Comparison of ENCODE assay signal across 19 cellular contexts in genomic region chr6:136439514-136440186, GRCh38.
A peak's percentile ranks its signal among the peaks of the same experiment; 100 is the strongest.
DNase-seq lines count a peak whose midpoint lies in the region; ATAC-seq and TF ChIP-seq lines count a peak whose summit lies in the region.
"Had no signal": no experiment of that assay in that cellular context is flagged by ENCODE, and none has a peak within 500 bp of the region (broad histone marks: within the 10 kb centered on the region; RNA-seq: fewer than 3 reads in every experiment).

No MANE protein-coding gene starts in this region.

- TF ChIP-seq CTCF in Peyer's patch (IDR thresholded peaks at IDR 0.05) (no peak), endodermal cell (conservative IDR thresholded peaks at IDR 0.05) (no peak), lower lobe of right lung (IDR thresholded peaks at IDR 0.05) (no peak), transverse colon (IDR thresholded peaks at IDR 0.05) (no peak)

- H3K27ac ChIP-seq in Peyer's patch (peak overlapping the region in 3 of 4 donors; percentile 50 to 82 (median 74)), endodermal cell (ENCODE audit: low read depth, low read length) (no peak overlapping the region), lower lobe of right lung (peak overlapping the region; percentile 32), transverse colon (peak overlapping the region; percentile 70 to 79 (median 75))
- H3K27ac ChIP-seq: C4-2B, left ventricle myocardium inferior, right atrium auricular region, suprapubic skin had no signal

- peaks cover 0 to 28% (median 0%) of the 10 kb centered on the region in 4 donors for H3K4me1 ChIP-seq in Peyer's patch
- H3K4me1 ChIP-seq in endodermal cell (ENCODE audit: control insufficient read depth, insufficient read depth, low read length), result no peaks in the 10 kb centered on the region
- H3K4me1 ChIP-seq in lower lobe of right lung, result no peaks in the 10 kb centered on the region
- peaks cover 0 to 56% (median 19%) of the 10 kb centered on the region in 4 donors for H3K4me1 ChIP-seq in transverse colon
- H3K4me1 ChIP-seq: left ventricle myocardium inferior, right atrium auricular region had no signal

- WGBS in endodermal cell (ENCODE audit: insufficient coverage in 1 of 2, insufficient read length in 1 of 2), 2 experiments, result 91 to 95% methylated on average over 4 to 9 of the region's 9 CpGs
- 53 to 79% methylated on average over 7 to 9 of the region's 9 CpGs for WGBS in transverse colon (ENCODE audit: low coverage in 1 of 2), 2 donors

- DNase-seq in Peyer's patch, result peak in 2 of 3 donors; percentile 59 to 68
- no peak for DNase-seq in endodermal cell
- DNase-seq in lower lobe of right lung, result no peak
- DNase-seq in transverse colon, result peak; percentile 56
- no peak for DNase-seq in SHP77 treated with DMSO at 0.1 percent for 48 hours (lab: John Stamatoyannopoulos, UW)
- DNase-seq: activated CD4-positive, alpha-beta memory T cell treated with anti-CD3 and anti-CD28 coated beads for 36 hours; DMS79; hippocampal formation; left ventricle myocardium inferior; NCI-H187; NCI-H510A; stimulated activated CD4-positive, alpha-beta T cell treated with anti-CD3 and anti-CD28 coated beads, Interleukin-1b, Interleukin-23, amount 100 ng/mL, for 48 hours had no signal

- TF ChIP-seq POLR2A in Peyer's patch (IDR thresholded peaks at IDR 0.05), result no peak
- TF ChIP-seq POLR2A in transverse colon (IDR thresholded peaks at IDR 0.05), result no peak

- H3K27me3 ChIP-seq in Peyer's patch (no peaks in the 10 kb centered on the region), endodermal cell (ENCODE audit: control insufficient read depth, insufficient read depth, low read length, poor library complexity, severe bottlenecking) (no peaks in the 10 kb centered on the region), lower lobe of right lung (ENCODE audit: low read depth) (no peaks in the 10 kb centered on the region), transverse colon (no peaks in the 10 kb centered on the region)
- H3K27me3 ChIP-seq: right atrium auricular region, suprapubic skin had no signal

- H3K4me3 ChIP-seq in Peyer's patch (no peak overlapping the region), endodermal cell (ENCODE audit: low read length) (no peak overlapping the region), lower lobe of right lung (no peak overlapping the region), transverse colon (no peak overlapping the region)
- H3K4me3 ChIP-seq: left ventricle myocardium inferior, right atrium auricular region, suprapubic skin had no signal

- H3K36me3 ChIP-seq in Peyer's patch (no peaks in the 10 kb centered on the region), endodermal cell (ENCODE audit: control insufficient read depth, insufficient read depth, low read length) (no peaks in the 10 kb centered on the region), lower lobe of right lung (no peaks in the 10 kb centered on the region), transverse colon (no peaks in the 10 kb centered on the region)
- H3K36me3 ChIP-seq: left ventricle myocardium inferior, right atrium auricular region, suprapubic skin had no signal

- H3K9me3 ChIP-seq in Peyer's patch (no peaks in the 10 kb centered on the region), endodermal cell (ENCODE audit: control insufficient read depth, low read length) (no peaks in the 10 kb centered on the region), lower lobe of right lung (no peaks in the 10 kb centered on the region), transverse colon (no peaks in the 10 kb centered on the region)
- H3K9me3 ChIP-seq: left ventricle myocardium inferior, right atrium auricular region, suprapubic skin had no signal

- no peaks in the 10 kb centered on the region for H3K36me3 Mint-ChIP-seq in endodermal cell (ENCODE audit: low read depth)
- H3K36me3 Mint-ChIP-seq: activated CD4-positive, alpha-beta memory T cell treated with anti-CD3 and anti-CD28 coated beads for 36 hours; natural killer cell treated with Interleukin-12 subunit alpha and Interleukin-12 subunit beta and Interleukin-15 and Interleukin-18, amount 100 ng/mL, for 72 hours had no signal

- H3K27me3 Mint-ChIP-seq in endodermal cell (ENCODE audit: insufficient read depth), result no peaks in the 10 kb centered on the region
- H3K27me3 Mint-ChIP-seq: activated CD4-positive, alpha-beta memory T cell treated with anti-CD3 and anti-CD28 coated beads for 36 hours had no signal

- H3K4me3 Mint-ChIP-seq in endodermal cell, result no peak overlapping the region
- H3K4me3 Mint-ChIP-seq: activated CD4-positive, alpha-beta memory T cell treated with anti-CD3 and anti-CD28 coated beads for 36 hours; natural killer cell treated with Interleukin-12 subunit alpha and Interleukin-12 subunit beta and Interleukin-15 and Interleukin-18, amount 100 ng/mL, for 72 hours had no signal

- no peak overlapping the region for H3K9ac ChIP-seq in endodermal cell (ENCODE audit: extremely low read depth, low read length, poor library complexity, severe bottlenecking)

- peaks cover 39% of the 10 kb centered on the region for H3K4me1 Mint-ChIP-seq in endodermal cell

- peak overlapping the region; percentile 3 for H3K27ac Mint-ChIP-seq in endodermal cell
- H3K27ac Mint-ChIP-seq: activated CD4-positive, alpha-beta memory T cell treated with anti-CD3 and anti-CD28 coated beads for 36 hours; activated T-helper 2 cell treated with anti-CD3 and anti-CD28 coated beads, Interferon-gamma antibody, Interleukin-2, Interleukin-4, amounts not matched to agents 10 μg/mL and 5 μg/mL and 100 μg/mL, durations not matched to agents 14 hours and 24 hours and 36 hours; natural killer cell treated with Interleukin-12 subunit alpha and Interleukin-12 subunit beta and Interleukin-15 and Interleukin-18, amount 100 ng/mL, for 72 hours had no signal

- intact Hi-C loops in lower lobe of right lung (cut with DNase I) (no loop called here), transverse colon (cut with DNase I; ENCODE audit: low total_unique reads) (no loop called here)

- in situ Hi-C loops in transverse colon (cut with MboI; ENCODE audit: low pct_ligation_motif_present in 1 of 4, low pct_unique_long_range_greater_than_20kb in 1 of 4, low sequenced_read_pairs in 3 of 4), result no loop called here

- no peak for TF ChIP-seq EP300 in transverse colon (IDR thresholded peaks at IDR 0.05; ENCODE audit: low read depth)

- H3K9me3 Mint-ChIP-seq in endodermal cell, result no peaks in the 10 kb centered on the region
- H3K9me3 Mint-ChIP-seq: activated CD4-positive, alpha-beta memory T cell treated with anti-CD3 and anti-CD28 coated beads for 36 hours; activated T-helper 2 cell treated with anti-CD3 and anti-CD28 coated beads, Interferon-gamma antibody, Interleukin-2, Interleukin-4, amounts not matched to agents 10 μg/mL and 5 μg/mL and 100 μg/mL, durations not matched to agents 14 hours and 24 hours and 36 hours; natural killer cell treated with Interleukin-12 subunit alpha and Interleukin-12 subunit beta and Interleukin-15 and Interleukin-18, amount 100 ng/mL, for 72 hours had no signal

- ATAC-seq in lower lobe of right lung, result peak; percentile 62 to 80
- no peak for ATAC-seq in HG03139 (IDR thresholded peaks at IDR 0.05; ENCODE audit: unreplicated experiment)
- no peak for ATAC-seq in GM18867 (IDR thresholded peaks at IDR 0.05; ENCODE audit: unreplicated experiment)
- ATAC-seq: natural killer cell treated with Interleukin-12 subunit alpha and Interleukin-12 subunit beta and Interleukin-15 and Interleukin-18, amount 100 ng/mL, for 72 hours had no signal

Comparison
In these comparisons a context has a peak if more than half of its experiments do, and no peak if none do; other contexts are left out.
1. DNase-seq: peak in Peyer's patch (2 of 3) and transverse colon (single experiment); none in endodermal cell (single experiment), lower lobe of right lung (single experiment) and SHP77 treated with DMSO at 0.1 percent for 48 hours (single experiment).
2. ATAC-seq: peak in lower lobe of right lung (2 of 2); none in HG03139 (single experiment) and GM18867 (single experiment).